ENCODE assay signal across 18 cellular contexts in genomic region chr3:24254649-24255048, GRCh38.
DNase-seq lines count a peak whose midpoint lies in the region; ATAC-seq and TF ChIP-seq lines count a peak whose summit lies in the region.
"Had no signal": no experiment of that assay in that cellular context is flagged by ENCODE, and none has a peak within 500 bp of the region (broad histone marks: within the 10 kb centered on the region; RNA-seq: fewer than 3 reads in every experiment).

No MANE protein-coding gene starts in this region.

- no peak overlapping the region for H3K27ac Mint-ChIP-seq in HFFc6
- H3K27ac Mint-ChIP-seq: activated CD4-positive, alpha-beta memory T cell treated with anti-CD3 and anti-CD28 coated beads for 36 hours; activated T-helper 2 cell treated with anti-CD3 and anti-CD28 coated beads, Interferon-gamma antibody, Interleukin-2, Interleukin-4, amounts not matched to agents 10 μg/mL and 5 μg/mL and 100 μg/mL, durations not matched to agents 14 hours and 24 hours and 36 hours; IgD-negative memory B cell had no signal

- H3K4me1 Mint-ChIP-seq in HFFc6 (ENCODE audit: low read depth), result no peaks in the 10 kb centered on the region
- H3K4me1 Mint-ChIP-seq: IgD-negative memory B cell had no signal

- in situ Hi-C loops in astrocyte of the cerebellum (cut with HindIII; ENCODE audit: low sequenced_read_pairs), result no loop called here

- no peaks in the 10 kb centered on the region for H3K27me3 ChIP-seq in gastroesophageal sphincter
- H3K27me3 ChIP-seq: testis had no signal

- WGBS in gastroesophageal sphincter (ENCODE audit: low coverage in 1 of 2), 2 donors, result 29 to 72% methylated on average over 1 of the region's 1 CpG

- H3K9me3 Mint-ChIP-seq in HFFc6, result no peaks in the 10 kb centered on the region
- H3K9me3 Mint-ChIP-seq: activated CD4-positive, alpha-beta memory T cell treated with anti-CD3 and anti-CD28 coated beads for 36 hours; activated T-helper 2 cell treated with anti-CD3 and anti-CD28 coated beads, Interferon-gamma antibody, Interleukin-2, Interleukin-4, amounts not matched to agents 10 μg/mL and 5 μg/mL and 100 μg/mL, durations not matched to agents 14 hours and 24 hours and 36 hours; IgD-negative memory B cell had no signal

- H3K36me3 ChIP-seq in gastroesophageal sphincter, result no peaks in the 10 kb centered on the region

- no peaks in the 10 kb centered on the region for H3K9me3 ChIP-seq in gastroesophageal sphincter
- H3K9me3 ChIP-seq: testis had no signal

- peaks cover 19% of the 10 kb centered on the region for H3K27me3 Mint-ChIP-seq in HFFc6 (ENCODE audit: insufficient read depth)

- H3K4me3 ChIP-seq in AG04449 (ENCODE audit: low read depth, low read length) (no peak overlapping the region), astrocyte of the cerebellum (ENCODE audit: low read depth, low read length) (no peak overlapping the region), gastroesophageal sphincter (no peak overlapping the region)
- H3K4me3 ChIP-seq: testis had no signal

- no peak overlapping the region for H3K27ac ChIP-seq in gastroesophageal sphincter
- H3K27ac ChIP-seq: RWPE1, testis had no signal

- TF ChIP-seq CTCF in AG04449 (IDR thresholded peaks at IDR 0.05; ENCODE audit: insufficient read depth, low read length, missing control alignments) (no peak), HFFc6 (IDR thresholded peaks at IDR 0.05) (no peak), astrocyte of the cerebellum (IDR thresholded peaks at IDR 0.05; ENCODE audit: low read depth, low read length, missing control alignments) (no peak), gastroesophageal sphincter (IDR thresholded peaks at IDR 0.05) (no peak)

- no peaks in the 10 kb centered on the region for H3K36me3 Mint-ChIP-seq in HFFc6 (ENCODE audit: low read depth)
- H3K36me3 Mint-ChIP-seq: activated CD4-positive, alpha-beta memory T cell treated with anti-CD3 and anti-CD28 coated beads for 36 hours; IgD-negative memory B cell had no signal

- DNase-seq in AG04449 (ENCODE audit: low read depth, low spot score) (peak; percentile 86), HFFc6 (peak; percentile 89), astrocyte of the cerebellum (ENCODE audit: low read depth) (peak; percentile 85), iris pigment epithelial cell (ENCODE audit: low read depth) (peak; percentile 79), left cardiac atrium (no peak)
- DNase-seq: activated CD4-positive, alpha-beta memory T cell treated with anti-CD3 and anti-CD28 coated beads for 36 hours; caudate nucleus; DMS 273 treated with DMSO at 0.1 percent for 48 hours; NCI-H1417 treated with DMSO at 0.1 percent for 48 hours; NCI-H526; T-helper 9 cell; testis had no signal

- CTCF ChIA-PET in AG04449 (lab: Yijun Ruan, JAX), result interaction anchor here (1.2 kb wide), 2 partner anchors 17 kb away, joined by 3 to 4 read pairs; no protein-coding TSS in a partner anchor

- no peak overlapping the region for H3K4me3 Mint-ChIP-seq in HFFc6
- H3K4me3 Mint-ChIP-seq: activated CD4-positive, alpha-beta memory T cell treated with anti-CD3 and anti-CD28 coated beads for 36 hours; IgD-negative memory B cell had no signal

- no peak for ATAC-seq in GM19324 (IDR thresholded peaks at IDR 0.05; ENCODE audit: low FRiP score, unreplicated experiment)
- ATAC-seq in HG03159 (IDR thresholded peaks at IDR 0.05; ENCODE audit: unreplicated experiment), result no peak
- no peak for ATAC-seq in gastroesophageal sphincter
- no peak for ATAC-seq in left cardiac atrium

- no peak for TF ChIP-seq EP300 in gastroesophageal sphincter (IDR thresholded peaks at IDR 0.05)

- POLR2A ChIA-PET in AG04449 (lab: Yijun Ruan, JAX), result interaction anchor here (1.0 kb wide), 1 partner anchor 338 kb away, joined by 3 read pairs; the partner anchor contains the start of genes NKIRAS1 and RPL15

- H3K4me1 ChIP-seq in gastroesophageal sphincter, result peaks cover 0 to 28% (median 4%) of the 10 kb centered on the region in 3 donors
- H3K4me1 ChIP-seq: testis had no signal

- TF ChIP-seq POLR2A in gastroesophageal sphincter (IDR thresholded peaks at IDR 0.05), result no peak

- intact Hi-C loops in left cardiac atrium (cut with DNase I), result no loop called here
